Comparison of ENCODE assay signal across 15 cellular contexts in the genomic region with DNA sequence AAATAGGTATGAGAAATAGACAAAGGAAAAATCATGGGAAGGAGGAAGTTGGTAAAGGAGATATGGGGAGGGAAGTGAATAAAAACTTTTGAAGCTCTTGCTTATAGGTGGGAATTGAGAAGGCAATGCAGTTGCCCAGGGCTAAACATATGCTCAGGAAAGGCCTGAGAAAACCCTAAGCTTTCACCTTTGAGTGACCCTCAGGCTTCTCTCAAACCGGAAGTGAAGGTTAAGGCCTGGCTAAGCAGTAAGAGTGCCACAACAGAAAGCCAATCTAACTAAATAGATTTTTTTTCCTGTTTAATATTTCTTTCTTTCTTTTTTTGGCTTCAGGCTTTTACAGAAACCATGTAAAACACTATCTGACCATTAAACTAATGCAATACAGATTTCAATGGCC.
"Had no signal": no experiment of that assay in that cellular context is flagged by ENCODE, and none has a peak within 500 bp of the region (broad histone marks: within the 10 kb centered on the region; RNA-seq: fewer than 3 reads in every experiment).

No MANE protein-coding gene starts in this region.

- ATAC-seq: activated naive CD4-positive, alpha-beta T cell treated with anti-CD3 and anti-CD28 coated beads, Interleukin-2, amount 50 U/mL, for 72 hours; left ventricle myocardium superior; stimulated activated memory B cell treated with anti-CD40 and anti-IgM and Interleukin-4, amounts not matched to agents 10 μg/mL and 1 μg/mL and 100 μg/mL, for 72 hours had no signal

- H3K9me3 Mint-ChIP-seq: stimulated activated memory B cell treated with anti-CD40 and anti-IgM and Interleukin-4, amounts not matched to agents 10 μg/mL and 1 μg/mL and 100 μg/mL, for 72 hours had no signal

- H3K27me3 Mint-ChIP-seq: stimulated activated memory B cell treated with anti-CD40 and anti-IgM and Interleukin-4, amounts not matched to agents 10 μg/mL and 1 μg/mL and 100 μg/mL, for 72 hours had no signal

- H3K27ac ChIP-seq: adrenal gland, esophagus muscularis mucosa, spleen, thoracic aorta, VCaP had no signal

- H3K4me1 ChIP-seq: adrenal gland, esophagus muscularis mucosa, spleen had no signal

- H3K27ac Mint-ChIP-seq: activated naive CD4-positive, alpha-beta T cell treated with anti-CD3 and anti-CD28 coated beads, Interleukin-2, amount 50 U/mL, for 72 hours; stimulated activated memory B cell treated with anti-CD40 and anti-IgM and Interleukin-4, amounts not matched to agents 10 μg/mL and 1 μg/mL and 100 μg/mL, for 72 hours had no signal

- H3K36me3 Mint-ChIP-seq: activated naive CD4-positive, alpha-beta T cell treated with anti-CD3 and anti-CD28 coated beads, Interleukin-2, amount 50 U/mL, for 72 hours; stimulated activated memory B cell treated with anti-CD40 and anti-IgM and Interleukin-4, amounts not matched to agents 10 μg/mL and 1 μg/mL and 100 μg/mL, for 72 hours had no signal

- FAIRE-seq: bronchial epithelial cell, endothelial cell of umbilical vein had no signal

- H3K4me1 Mint-ChIP-seq: stimulated activated memory B cell treated with anti-CD40 and anti-IgM and Interleukin-4, amounts not matched to agents 10 μg/mL and 1 μg/mL and 100 μg/mL, for 72 hours had no signal

- H3K4me3 Mint-ChIP-seq: stimulated activated memory B cell treated with anti-CD40 and anti-IgM and Interleukin-4, amounts not matched to agents 10 μg/mL and 1 μg/mL and 100 μg/mL, for 72 hours had no signal

- DNase-seq: activated CD4-positive, alpha-beta T cell treated with anti-CD3 and anti-CD28 coated beads for 1 hour; activated gamma-delta T cell; adrenal gland; effector CD4-positive, alpha-beta T cell; left ventricle myocardium superior; retina; spleen; stimulated activated CD4-positive, alpha-beta T cell treated with anti-CD3 and anti-CD28 coated beads, Interleukin-4, amount 100 ng/mL, for 4 hours had no signal

- H3K27me3 ChIP-seq: adrenal gland, esophagus muscularis mucosa, spleen had no signal

- H3K4me3 ChIP-seq: adrenal gland, esophagus muscularis mucosa, spleen, thoracic aorta had no signal

- H3K36me3 ChIP-seq: adrenal gland, esophagus muscularis mucosa, spleen, thoracic aorta had no signal

- H3K9me3 ChIP-seq: adrenal gland, esophagus muscularis mucosa, spleen, thoracic aorta had no signal
